In genomic region chr3:128353361-128353965, GRCh38 we compare ENCODE assay signal across 16 cellular contexts.
A peak's percentile ranks its signal among the peaks of the same experiment; 100 is the strongest.
DNase-seq lines count a peak whose midpoint lies in the region; ATAC-seq and TF ChIP-seq lines count a peak whose summit lies in the region.
"Had no signal": no experiment of that assay in that cellular context is flagged by ENCODE, and none has a peak within 500 bp of the region (broad histone marks: within the 10 kb centered on the region; RNA-seq: fewer than 3 reads in every experiment).

No MANE protein-coding gene starts in this region.

- no peaks in the 10 kb centered on the region for H3K27me3 ChIP-seq in smooth muscle cell (ENCODE audit: low read depth)
- H3K27me3 ChIP-seq: SJCRH30 had no signal

- H3K4me1 Mint-ChIP-seq in chondrocyte (ENCODE audit: low read depth): peaks cover 24% of the 10 kb centered on the region
- peaks cover 50% of the 10 kb centered on the region for H3K4me1 Mint-ChIP-seq in mesothelial cell of epicardium
- no peaks in the 10 kb centered on the region for H3K4me1 Mint-ChIP-seq in activated CD8-positive, alpha-beta memory T cell treated with anti-CD3 and anti-CD28 coated beads, Interleukin-2, amount 10 ng/mL, durations not matched to agents 7 days and 5 days

- whole genome bisulfite sequencing in smooth muscle cell (ENCODE audit: low lambda C conversion rate): 72% methylated on average over 8 of the region's 8 CpGs

- peaks cover 14% of the 10 kb centered on the region for H3K36me3 Mint-ChIP-seq in chondrocyte (ENCODE audit: low read depth)
- H3K36me3 Mint-ChIP-seq in mesothelial cell of epicardium: peaks cover 9% of the 10 kb centered on the region
- no peaks in the 10 kb centered on the region for H3K36me3 Mint-ChIP-seq in activated CD8-positive, alpha-beta memory T cell treated with anti-CD3 and anti-CD28 coated beads, Interleukin-2, amount 10 ng/mL, durations not matched to agents 7 days and 5 days

- no peak overlapping the region for H3K9ac ChIP-seq in smooth muscle cell (ENCODE audit: low read depth)

- H3K27ac Mint-ChIP-seq in chondrocyte (ENCODE audit: unreplicated experiment) (no peak overlapping the region), mesothelial cell of epicardium (peak overlapping the region; percentile 90)
- H3K27ac Mint-ChIP-seq in activated CD8-positive, alpha-beta memory T cell treated with anti-CD3 and anti-CD28 coated beads, Interleukin-2, amount 10 ng/mL, durations not matched to agents 7 days and 5 days: no peak overlapping the region

- no peak for ATAC-seq in activated CD8-positive, alpha-beta memory T cell treated with anti-CD3 and anti-CD28 coated beads, Interleukin-2, amount 10 ng/mL, durations not matched to agents 7 days and 5 days

- no peaks in the 10 kb centered on the region for H3K9me3 ChIP-seq in smooth muscle cell (replicated peaks; ENCODE audit: low read depth)
- H3K9me3 ChIP-seq: HAP-1, SJCRH30 had no signal

- no peaks in the 10 kb centered on the region for H3K9me3 Mint-ChIP-seq in chondrocyte (ENCODE audit: low read depth)
- H3K9me3 Mint-ChIP-seq in mesothelial cell of epicardium: no peaks in the 10 kb centered on the region
- no peaks in the 10 kb centered on the region for H3K9me3 Mint-ChIP-seq in activated CD8-positive, alpha-beta memory T cell treated with anti-CD3 and anti-CD28 coated beads, Interleukin-2, amount 10 ng/mL, durations not matched to agents 7 days and 5 days (ENCODE audit: low read depth)

- peaks cover 14% of the 10 kb centered on the region for H3K4me1 ChIP-seq in smooth muscle cell (ENCODE audit: low read depth)
- H3K4me1 ChIP-seq: HAP-1, SJCRH30 had no signal

- H2AFZ ChIP-seq in smooth muscle cell (ENCODE audit: low read depth): no peak overlapping the region

- no peak overlapping the region for H3K4me3 Mint-ChIP-seq in chondrocyte (ENCODE audit: unreplicated experiment)
- no peak overlapping the region for H3K4me3 Mint-ChIP-seq in mesothelial cell of epicardium
- H3K4me3 Mint-ChIP-seq in activated CD8-positive, alpha-beta memory T cell treated with anti-CD3 and anti-CD28 coated beads, Interleukin-2, amount 10 ng/mL, durations not matched to agents 7 days and 5 days: no peak overlapping the region

- H3K27me3 Mint-ChIP-seq in chondrocyte (ENCODE audit: low read depth) (peaks cover 3% of the 10 kb centered on the region), mesothelial cell of epicardium (ENCODE audit: low read depth) (no peaks in the 10 kb centered on the region)
- H3K27me3 Mint-ChIP-seq in activated CD8-positive, alpha-beta memory T cell treated with anti-CD3 and anti-CD28 coated beads, Interleukin-2, amount 10 ng/mL, durations not matched to agents 7 days and 5 days: no peaks in the 10 kb centered on the region

- CTCF ChIA-PET in activated CD8-positive, alpha-beta memory T cell treated with anti-CD3 and anti-CD28 coated beads, Interleukin-2, amount 10 ng/mL, durations not matched to agents 7 days and 5 days (lab: Charles Lee): no interaction called here

- H4K20me1 ChIP-seq in smooth muscle cell (ENCODE audit: low read depth): peaks cover 11% of the 10 kb centered on the region

- H3K27ac ChIP-seq in 22Rv1 (peak overlapping the region; percentile 98), smooth muscle cell (ENCODE audit: low read depth) (peak overlapping the region; percentile 65)
- H3K27ac ChIP-seq: C4-2B, SJCRH30 had no signal

- DNase-seq in chondrocyte (ENCODE audit: low spot score) (peak; percentile 54), mesothelial cell of epicardium (ENCODE audit: low spot score in 2 of 2, unreplicated experiment in 2 of 2) (no peak), smooth muscle cell (lab: John Stamatoyannopoulos, UW; ENCODE audit: unreplicated experiment) (no peak), GM19240 (ENCODE audit: insufficient read length, low spot score) (no peak), NCI-H1105 (lab: John Stamatoyannopoulos, UW) (no peak)
- no peak for DNase-seq in activated CD8-positive, alpha-beta memory T cell treated with anti-CD3 and anti-CD28 coated beads, Interleukin-2, amount 10 ng/mL, durations not matched to agents 7 days and 5 days
- DNase-seq: GDM1, Kasumi-1, NCI-H1417, NCI-H187, NCI-H446, NCI-H526, SJCRH30 had no signal

- no peak overlapping the region for H3K4me3 ChIP-seq in smooth muscle cell
- H3K4me3 ChIP-seq: HAP-1, SJCRH30 had no signal

- H3K4me2 ChIP-seq in smooth muscle cell: peak overlapping the region; percentile 70

- no peaks in the 10 kb centered on the region for H3K79me2 ChIP-seq in smooth muscle cell (ENCODE audit: low read depth)

- H3F3A ChIP-seq in smooth muscle cell (ENCODE audit: low read depth): no peaks in the 10 kb centered on the region

- H3K36me3 ChIP-seq in smooth muscle cell (ENCODE audit: low read depth): no peaks in the 10 kb centered on the region
- H3K36me3 ChIP-seq: SJCRH30 had no signal

- TF ChIP-seq CTCF in 22Rv1 (IDR thresholded peaks at IDR 0.05) (no peak), chondrocyte (IDR thresholded peaks at IDR 0.05) (no peak), mesothelial cell of epicardium (IDR thresholded peaks at IDR 0.05; ENCODE audit: unreplicated experiment) (no peak), smooth muscle cell (IDR thresholded peaks at IDR 0.05; ENCODE audit: borderline replicate concordance, insufficient read depth, poor library complexity, severe bottlenecking) (no peak)
